ENCODE assay signal across 8 cellular contexts in the genomic region with DNA sequence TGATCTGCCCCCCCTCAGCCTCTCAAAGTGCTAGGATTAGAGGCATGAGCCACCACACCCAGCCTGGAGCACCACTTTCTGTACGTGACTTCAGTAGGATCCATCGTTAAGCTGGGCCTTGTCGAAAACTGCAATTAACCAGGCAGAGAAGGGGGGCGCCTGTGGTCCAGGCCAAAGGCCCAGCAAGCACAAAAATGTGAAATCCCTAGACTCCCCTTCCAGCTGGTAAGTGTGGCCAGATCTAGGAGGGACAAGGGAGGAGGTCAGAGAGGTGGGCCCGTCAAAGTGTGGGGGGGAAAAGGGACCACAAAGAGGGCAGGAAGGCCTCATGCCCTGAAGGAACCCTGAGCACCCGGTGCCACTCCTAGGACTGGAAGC. TPM values are rescaled to one million over a fixed set of nuclear protein-coding genes. Genes with fewer than 3 reads are reported as not detected.
DNase-seq lines count a peak whose midpoint lies in the region; TF ChIP-seq lines count a peak whose summit lies in the region.

No MANE protein-coding gene starts in this region.

- no peak overlapping the region for H2AFZ ChIP-seq in H9 (ENCODE audit: low read length)
- H2AFZ ChIP-seq in neural progenitor cell (replicated peaks): peak overlapping the region; percentile 6

- no peak overlapping the region for H3T11ph ChIP-seq in H9 (ENCODE audit: low read length)

- H3K79me1 ChIP-seq in H9 (ENCODE audit: insufficient read depth, low read depth, low read length, poor library complexity, severe bottlenecking): no peaks in the 10 kb centered on the region

- peak overlapping the region; percentile 65 for H3K4me3 ChIP-seq in endodermal cell (ENCODE audit: low read length)
- H3K4me3 ChIP-seq in neural progenitor cell: peak overlapping the region; percentile 36

- no peaks in the 10 kb centered on the region for H3K79me2 ChIP-seq in H9 (ENCODE audit: insufficient read depth, low read length)
- H3K79me2 ChIP-seq in neural progenitor cell (ENCODE audit: low read depth): no peaks in the 10 kb centered on the region

- H3K27ac ChIP-seq in H9 (ENCODE audit: insufficient read length, low read depth, low read length) (no peak overlapping the region), endodermal cell (ENCODE audit: low read depth, low read length) (no peak overlapping the region), neural progenitor cell (no peak overlapping the region)

- peak overlapping the region; percentile 4 for H3K18ac ChIP-seq in H9 (ENCODE audit: insufficient read length, low read depth, low read length)

- CTCF ChIA-PET in MCF 10A (lab: Yijun Ruan, JAX): interaction anchor here (0.6 to 1.1 kb wide), 4 partner anchors 9 to 269 kb away, joined by 4 to 7 read pairs (median 4); a partner anchor contains a TSS

- H3K23me2 ChIP-seq in H9 (ENCODE audit: insufficient read length, low read depth, low read length, poor library complexity, severe bottlenecking): no peaks in the 10 kb centered on the region

- H4K91ac ChIP-seq in H9 (ENCODE audit: insufficient read length, low read depth, low read length): no peak overlapping the region

- intact Hi-C loops in MCF 10A (cut with micrococcal nuclease): no loop called here

- peaks cover 28% of the 10 kb centered on the region for H3K36me3 ChIP-seq in endodermal cell (ENCODE audit: control insufficient read depth, insufficient read depth, low read length)
- H3K36me3 ChIP-seq in neural progenitor cell: no peaks in the 10 kb centered on the region

- no peak overlapping the region for H4K8ac ChIP-seq in H9 (replicated peaks; ENCODE audit: insufficient read length, low read depth, low read length)

- no peak overlapping the region for H3K23ac ChIP-seq in H9 (ENCODE audit: insufficient read length, low read depth, low read length)

- H4K20me1 ChIP-seq in H9 (ENCODE audit: control insufficient read depth, insufficient read depth, insufficient read length) (no peaks in the 10 kb centered on the region), neural progenitor cell (ENCODE audit: low read depth) (peaks cover 4% of the 10 kb centered on the region)

- H3K9me3 ChIP-seq in H9 (ENCODE audit: control insufficient read depth, low read depth, low read length) (no peaks in the 10 kb centered on the region), endodermal cell (ENCODE audit: control insufficient read depth, low read length) (no peaks in the 10 kb centered on the region), neural progenitor cell (ENCODE audit: low read depth) (no peaks in the 10 kb centered on the region)

- DNase-seq in AG08396 (ENCODE audit: low spot score) (peak; percentile 8), H9 (peak; percentile 67), endodermal cell (peak; percentile 81), neural progenitor cell (ENCODE audit: low spot score) (peak; percentile 73), NCI-H510A (lab: John Stamatoyannopoulos, UW) (no peak), MCF 10A (ENCODE audit: unreplicated experiment) (no peak), germinal center (ENCODE audit: low spot score) (no peak), NCI-H1436 treated with DMSO at 0.1 percent for 48 hours (lab: John Stamatoyannopoulos, UW) (no peak)

- H3K9ac ChIP-seq in H9 (ENCODE audit: extremely low read depth, insufficient read length, low read length) (no peak overlapping the region), endodermal cell (ENCODE audit: extremely low read depth, low read length, poor library complexity, severe bottlenecking) (no peak overlapping the region), neural progenitor cell (no peak overlapping the region)

- H4K5ac ChIP-seq in H9 (ENCODE audit: insufficient read length, low read depth, low read length): no peak overlapping the region

- H3K27me3 Mint-ChIP-seq in H9 (ENCODE audit: low read depth) (peaks cover 1% of the 10 kb centered on the region; the same call in 1 of the 2 replicates), endodermal cell (ENCODE audit: insufficient read depth) (no peaks in the 10 kb centered on the region), neural progenitor cell (ENCODE audit: insufficient read depth, low read depth) (peaks cover 12% of the 10 kb centered on the region), MCF 10A (ENCODE audit: insufficient read depth, unreplicated experiment) (no peaks in the 10 kb centered on the region)

- no peak overlapping the region for H3K4ac ChIP-seq in H9 (ENCODE audit: low read depth, low read length)

- H2BK5ac ChIP-seq in H9 (ENCODE audit: insufficient read length, low read length): no peak overlapping the region

- H3K36me3 Mint-ChIP-seq in H9 (ENCODE audit: insufficient read depth in 1 of 3, low read depth in 3 of 3) (peaks cover 20 to 36% (median 31%) of the 10 kb centered on the region in 3 experiments), endodermal cell (ENCODE audit: low read depth) (peaks cover 27% of the 10 kb centered on the region), neural progenitor cell (peaks cover 11% of the 10 kb centered on the region), MCF 10A (ENCODE audit: insufficient read depth, unreplicated experiment) (peaks cover 74% of the 10 kb centered on the region)

- H3K27me3 ChIP-seq in H9 (ENCODE audit: insufficient read depth, low read length) (no peaks in the 10 kb centered on the region), endodermal cell (ENCODE audit: control insufficient read depth, insufficient read depth, low read length, poor library complexity, severe bottlenecking) (no peaks in the 10 kb centered on the region), neural progenitor cell (no peaks in the 10 kb centered on the region)

- H3K14ac ChIP-seq in H9 (ENCODE audit: insufficient read depth, low read length): no peak overlapping the region

- no CpG with 5 or more reads among the region's 6 CpGs for WGBS in H9 (ENCODE audit: extremely low coverage, insufficient read length, low lambda C conversion rate)
- WGBS in endodermal cell (ENCODE audit: insufficient coverage in 1 of 2, insufficient read length in 1 of 2), 2 experiments: 55 to 59% methylated on average over 4 to 6 of the region's 6 CpGs

- no peak overlapping the region for H3K56ac ChIP-seq in H9 (ENCODE audit: insufficient read length, low read depth, low read length)

- TF ChIP-seq CTCF in H9 (conservative IDR thresholded peaks at IDR 0.05) (peak; percentile 24; the same call in 1 of the 3 replicates), endodermal cell (conservative IDR thresholded peaks at IDR 0.05) (peak; percentile 51), neural progenitor cell (IDR thresholded peaks at IDR 0.05) (peak; percentile 38), MCF 10A (IDR thresholded peaks at IDR 0.05; ENCODE audit: unreplicated experiment) (no peak)

- H3K4me2 ChIP-seq in H9 (ENCODE audit: insufficient read depth, insufficient read length, low read length) (peak overlapping the region; percentile 17), neural progenitor cell (peak overlapping the region; percentile 63)

- H2AK5ac ChIP-seq in H9 (ENCODE audit: insufficient read length, low read length): no peak overlapping the region

- no peak overlapping the region for H2BK15ac ChIP-seq in H9 (ENCODE audit: low read depth, low read length)

- BruUV-seq in MCF 10A (replicated peaks; lab: Mats Ljungman, UMichigan): no TSS peak

- H2BK12ac ChIP-seq in H9 (ENCODE audit: insufficient read length, low read depth, low read length): no peak overlapping the region

- H3K9me3 Mint-ChIP-seq in H9 (no peaks in the 10 kb centered on the region; a peak in 1 of 5 replicates), endodermal cell (no peaks in the 10 kb centered on the region), neural progenitor cell (no peaks in the 10 kb centered on the region), MCF 10A (ENCODE audit: unreplicated experiment) (no peaks in the 10 kb centered on the region)

- no peak overlapping the region for H2BK20ac ChIP-seq in H9 (ENCODE audit: low read depth, low read length, poor library complexity, severe bottlenecking)

- peaks cover 23% of the 10 kb centered on the region for H3F3A ChIP-seq in neural progenitor cell (ENCODE audit: low read depth)

- H2BK120ac ChIP-seq in H9 (ENCODE audit: low read depth, low read length, poor library complexity, severe bottlenecking): no peak overlapping the region

- H3K4me3 Mint-ChIP-seq in H9: peak overlapping the region; percentile 70 to 81
- H3K4me3 Mint-ChIP-seq in endodermal cell: peak overlapping the region; percentile 53
- H3K4me3 Mint-ChIP-seq in neural progenitor cell: peak overlapping the region; percentile 83
- no peak overlapping the region for H3K4me3 Mint-ChIP-seq in MCF 10A (ENCODE audit: unreplicated experiment)

- H3K27ac Mint-ChIP-seq in H9: peak overlapping the region in 2 of 3 experiments; percentile 97 to 99; a peak in 4 of 7 replicates
- peak overlapping the region; percentile 92 for H3K27ac Mint-ChIP-seq in endodermal cell
- H3K27ac Mint-ChIP-seq in neural progenitor cell: no peak overlapping the region
- H3K27ac Mint-ChIP-seq in MCF 10A (ENCODE audit: low read depth, unreplicated experiment): no peak overlapping the region

- no peaks in the 10 kb centered on the region for H3K4me1 ChIP-seq in H9 (ENCODE audit: insufficient read depth, low read length)
- H3K4me1 ChIP-seq in endodermal cell (ENCODE audit: control insufficient read depth, insufficient read depth, low read length): no peaks in the 10 kb centered on the region
- H3K4me1 ChIP-seq in neural progenitor cell: no peaks in the 10 kb centered on the region

- POLR2A ChIA-PET in MCF 10A (lab: Yijun Ruan, JAX): interaction anchor here (1.0 to 2.1 kb wide), 2 partner anchors 12 to 13 kb away, joined by 3 to 5 read pairs; a partner anchor contains a TSS

- H3K4me1 Mint-ChIP-seq in H9: peaks cover 12 to 16% of the 10 kb centered on the region in 2 experiments
- H3K4me1 Mint-ChIP-seq in endodermal cell: peaks cover 3% of the 10 kb centered on the region
- H3K4me1 Mint-ChIP-seq in neural progenitor cell: peaks cover 14% of the 10 kb centered on the region
- H3K4me1 Mint-ChIP-seq in MCF 10A (ENCODE audit: insufficient read depth, unreplicated experiment): peaks cover 16% of the 10 kb centered on the region

RNA-seq across cellular contexts. Expression of a gene that starts 13.8 kb away (rescaled TPM):
- total RNA-seq in H9 (2021): 137 and 145 TPM in 2 replicates
- 10 to 100 TPM; 82.5 to 86.1 TPM for total RNA-seq in endodermal cell
- polyA plus RNA-seq in endodermal cell (2013, experiment 1 of 2): 96.1 TPM
- 90.8 TPM for polyA plus RNA-seq in endodermal cell (2013, experiment 2 of 2)
- 38.6 and 92.0 TPM in 2 replicates for total RNA-seq in neural progenitor cell (ENCODE audit: low replicate concordance)
- 62.1 and 65.4 TPM in 2 replicates for total RNA-seq in MCF 10A (2022)

RNA-seq across cellular contexts. Expression of a gene that starts 24.1 kb away (rescaled TPM):
- total RNA-seq in H9 (2021) (0.96 and 0.97 TPM in 2 replicates), endodermal cell (1 to 10 TPM in 1 of 2 donors, under 1 TPM in 1; 0.60 to 1.2 TPM), neural progenitor cell (ENCODE audit: low replicate concordance) (1.1 and 1.5 TPM in 2 replicates), MCF 10A (2022) (44.5 and 47.9 TPM in 2 replicates)
- polyA plus RNA-seq in endodermal cell (2013, experiment 1 of 2): 2.8 TPM
- polyA plus RNA-seq in endodermal cell (2013, experiment 2 of 2): 2.3 TPM

RNA-seq across cellular contexts. Expression of a gene that starts 27.7 kb away (rescaled TPM):
- total RNA-seq in H9 (2021): 149 and 159 TPM in 2 replicates
- total RNA-seq in endodermal cell: 100 to 1,000 TPM; 103 to 141 TPM
- polyA plus RNA-seq in endodermal cell (2013, experiment 1 of 2): 89.7 TPM
- 76.1 TPM for polyA plus RNA-seq in endodermal cell (2013, experiment 2 of 2)
- 29.0 and 98.6 TPM in 2 replicates for total RNA-seq in neural progenitor cell (ENCODE audit: low replicate concordance)
- total RNA-seq in MCF 10A (2022): 94.8 and 141 TPM in 2 replicates

Comparison
In these comparisons a context has a peak if more than half of its experiments do, and no peak if none do; other contexts are left out.
1. DNase-seq: peak in AG08396 (single experiment), H9 (single experiment), endodermal cell (single experiment) and neural progenitor cell (single experiment); none in NCI-H510A (single experiment), MCF 10A (single experiment), germinal center (single experiment) and NCI-H1436 treated with DMSO at 0.1 percent for 48 hours (single experiment).
2. H3K27ac Mint-ChIP-seq: peak in H9 (2 of 3) and endodermal cell (single experiment); none in neural progenitor cell (single experiment) and MCF 10A (single experiment).
3. RNA of a gene that starts 24.1 kb away (total RNA-seq): 44.5 to 47.9 TPM in MCF 10A; 0.60 to 1.2 TPM in endodermal cell, 1.1 to 1.5 TPM in neural progenitor cell and 0.96 to 0.97 TPM in H9; every median in the first group is over 10 times any median in the second.